8 cellular contexts compared by ENCODE assay signal in genomic region chr13:30673669-30674521, GRCh38. TPM values are rescaled to one million over a fixed set of nuclear protein-coding genes. Genes with fewer than 3 reads are reported as not detected.
DNase-seq lines count a peak whose midpoint lies in the region; ATAC-seq and TF ChIP-seq lines count a peak whose summit lies in the region.

No MANE protein-coding gene starts in this region.

- H3K4me1 ChIP-seq in adipocyte (ENCODE audit: control insufficient read depth, insufficient read depth, low read length) (peaks cover 4% of the 10 kb centered on the region), heart right ventricle (peaks cover 0 to 11% (median 7%) of the 10 kb centered on the region in 9 donors), upper lobe of right lung (no peaks in the 10 kb centered on the region)

- 1 to 2% methylated on average over 71 to 72 of the region's 72 CpGs for WGBS in heart right ventricle, 2 donors

- peak overlapping the region; percentile 82 for H3K9ac ChIP-seq in adipocyte (ENCODE audit: low read length)

- H3K4me3 ChIP-seq in GM12864 (ENCODE audit: low read depth, low read length) (peak overlapping the region; percentile 48), adipocyte (ENCODE audit: low read length) (peak overlapping the region; percentile 80), heart right ventricle (peak overlapping the region in 9 of 10 donors; percentile 33 to 67 (median 59)), upper lobe of right lung (peak overlapping the region; percentile 54)

- TF ChIP-seq CTCF in GM12864 (IDR thresholded peaks at IDR 0.05; ENCODE audit: low read depth, low read length, missing control alignments) (peak; percentile 65), heart right ventricle (IDR thresholded peaks at IDR 0.05) (peak; percentile 63 to 93 (median 81)), upper lobe of right lung (IDR thresholded peaks at IDR 0.05) (peak; percentile 78)

- peak overlapping the region; percentile 49 to 84 (median 76) for H3K27ac ChIP-seq in heart right ventricle
- H3K27ac ChIP-seq in upper lobe of right lung, result peak overlapping the region; percentile 82

- intact Hi-C loops in heart right ventricle (cut with DNase I), result loop anchor here in 7 of 10 donors (1.0 to 10.0 kb wide), 6 partner anchors 57 to 539 kb away; partner anchors contain the start of gene USPL1 (in 2 of the 7)
- intact Hi-C loops in posterior vena cava (cut with DNase I), result loop anchor here in 1 of 2 donors (10.0 kb wide), 1 partner anchor 191 kb away; no protein-coding TSS in a partner anchor
- intact Hi-C loops in upper lobe of right lung (cut with DNase I), result no loop called here

- no peaks in the 10 kb centered on the region for H3K27me3 ChIP-seq in adipocyte (replicated peaks; ENCODE audit: control insufficient read depth, insufficient read depth, low read length)
- H3K27me3 ChIP-seq in heart right ventricle, result no peaks in the 10 kb centered on the region
- no peaks in the 10 kb centered on the region for H3K27me3 ChIP-seq in upper lobe of right lung

- DNase-seq in GM12864 (ENCODE audit: low read depth), result peak; percentile 49
- DNase-seq in NCI-H1105 treated with DMSO at 0.1 percent for 48 hours (lab: John Stamatoyannopoulos, UW), result peak; percentile 79
- DNase-seq in SW480 (ENCODE audit: low spot score), result peak; percentile 93
- DNase-seq in adipocyte (ENCODE audit: low read depth), result peak; percentile 90
- peak; percentile 86 to 90 for DNase-seq in heart right ventricle
- peak; percentile 96 for DNase-seq in posterior vena cava (ENCODE audit: low spot score)
- DNase-seq in upper lobe of right lung, result peak; percentile 98

- no peaks in the 10 kb centered on the region for H3K9me3 ChIP-seq in adipocyte (ENCODE audit: control insufficient read depth, low read length)
- H3K9me3 ChIP-seq in heart right ventricle, result no peaks in the 10 kb centered on the region
- H3K9me3 ChIP-seq in upper lobe of right lung, result no peaks in the 10 kb centered on the region

- no peaks in the 10 kb centered on the region for H3K36me3 ChIP-seq in adipocyte (ENCODE audit: control insufficient read depth, insufficient read depth, low read length, severe bottlenecking)
- H3K36me3 ChIP-seq in heart right ventricle, result no peaks in the 10 kb centered on the region
- H3K36me3 ChIP-seq in upper lobe of right lung, result no peaks in the 10 kb centered on the region

- ATAC-seq in HG02642 (IDR thresholded peaks at IDR 0.05; ENCODE audit: poor library complexity, unreplicated experiment), result peak; percentile 90
- ATAC-seq in heart right ventricle, result peak; percentile 93 to 97 (median 96)
- peak; percentile 99 for ATAC-seq in upper lobe of right lung

RNA-seq across cellular contexts. Expression of gene USPL1, which starts 56.2 kb away (rescaled TPM):
- total RNA-seq in heart right ventricle, result 10 to 100 TPM in 3 of 10 donors, 1 to 10 TPM in 7; 8.9 to 10.6 (median 9.8) TPM
- 1 to 10 TPM; 4.9 to 9.7 TPM for polyA plus RNA-seq in heart right ventricle
- total RNA-seq in posterior vena cava, result 10 to 100 TPM; 13.8 to 14.2 TPM
- 13.1 TPM for total RNA-seq in upper lobe of right lung

Comparison
In these comparisons a context has a peak if more than half of its experiments do, and no peak if none do; other contexts are left out.
1. Peak in every context shown above with its lines: DNase-seq, ATAC-seq, H3K4me3 ChIP-seq and H3K27ac ChIP-seq.